ENCODE assay signal across 15 cellular contexts in genomic region chr5:55896663-55897062, GRCh38. TPM values are rescaled to one million over a fixed set of nuclear protein-coding genes. Genes with fewer than 3 reads are reported as not detected.
DNase-seq lines count a peak whose midpoint lies in the region; ATAC-seq, FAIRE-seq and TF ChIP-seq lines count a peak whose summit lies in the region.
"Had no signal": no experiment of that assay in that cellular context is flagged by ENCODE, and none has a peak within 500 bp of the region (broad histone marks: within the 10 kb centered on the region; RNA-seq: fewer than 3 reads in every experiment).

No MANE protein-coding gene starts in this region.

- H3K27me3 ChIP-seq in HepG2 (ENCODE audit: control insufficient read depth in 1 of 2, insufficient read depth in 2 of 2, low read length in 2 of 2) (no peaks in the 10 kb centered on the region; a peak in 1 of 5 replicates), right lobe of liver (no peaks in the 10 kb centered on the region), upper lobe of right lung (no peaks in the 10 kb centered on the region)
- H3K27me3 ChIP-seq: BLaER1 treated with 17β-estradiol and CSF1 and Interleukin-3, amounts not matched to agents 10 nM and 100 nM; MG63; SJCRH30 had no signal

- no peak for TF ChIP-seq RAD21 in HepG2 (CRISPR knock-in tag; IDR thresholded peaks at IDR 0.05)

- H3K4me3 ChIP-seq in HepG2 (replicated peaks in 1 of 3; ENCODE audit: insufficient read depth in 1 of 3, low read depth in 2 of 3, low read length in 3 of 3) (no peak overlapping the region; a peak in 1 of 6 replicates), right lobe of liver (no peak overlapping the region), fibroblast of mammary gland (ENCODE audit: control insufficient read depth, low read depth, low read length) (no peak overlapping the region), upper lobe of right lung (no peak overlapping the region)
- H3K4me3 ChIP-seq: BLaER1 treated with 17β-estradiol and CSF1 and Interleukin-3, amounts not matched to agents 10 nM and 100 nM; MG63; PC-9; SJCRH30 had no signal

- POLR2A ChIA-PET in HepG2 (lab: Yijun Ruan, JAX), result no interaction called here

- ATAC-seq in HepG2 (no peak), right lobe of liver (no peak), upper lobe of right lung (peak; percentile 45), GM21447 (IDR thresholded peaks at IDR 0.05; ENCODE audit: unreplicated experiment) (no peak)

- H3K27ac ChIP-seq in HepG2 (ENCODE audit: extremely low read length, insufficient read depth, low read length) (no peak overlapping the region), right lobe of liver (no peak overlapping the region), upper lobe of right lung (no peak overlapping the region)
- H3K27ac ChIP-seq: BLaER1 treated with 17β-estradiol and CSF1 and Interleukin-3, amounts not matched to agents 10 nM and 100 nM; PC-9; SJCRH30 had no signal

- TF ChIP-seq POLR2A in HepG2 (IDR thresholded peaks at IDR 0.05; ENCODE audit: insufficient read depth in 1 of 2, low read depth in 2 of 2, low read length in 2 of 2) (no peak), right lobe of liver (IDR thresholded peaks at IDR 0.05) (no peak)

- no peak overlapping the region for H3K9ac ChIP-seq in HepG2 (ENCODE audit: insufficient read depth, low read depth, low read length)
- H3K9ac ChIP-seq: BLaER1 treated with 17β-estradiol and CSF1 and Interleukin-3, amounts not matched to agents 10 nM and 100 nM had no signal

- WGBS in HepG2 (ENCODE audit: low lambda C conversion rate), result 9% methylated on average over 2 of the region's 2 CpGs
- WGBS in right lobe of liver (ENCODE audit: insufficient coverage, low coverage, low lambda C conversion rate, missing lambda C conversion rate), result 20% methylated on average over 2 of the region's 2 CpGs

- no peak overlapping the region for H2AFZ ChIP-seq in HepG2 (ENCODE audit: low read length)
- H2AFZ ChIP-seq: PC-9 had no signal

- H4K20me1 ChIP-seq in HepG2 (ENCODE audit: insufficient read depth, low read length), result no peaks in the 10 kb centered on the region
- H4K20me1 ChIP-seq: BLaER1 treated with 17β-estradiol and CSF1 and Interleukin-3, amounts not matched to agents 10 nM and 100 nM had no signal

- peaks cover 12% of the 10 kb centered on the region for H3K4me1 ChIP-seq in HepG2 (ENCODE audit: insufficient read depth, low read length)
- no peaks in the 10 kb centered on the region for H3K4me1 ChIP-seq in right lobe of liver
- H3K4me1 ChIP-seq in upper lobe of right lung, result no peaks in the 10 kb centered on the region
- H3K4me1 ChIP-seq: SJCRH30 had no signal

- intact Hi-C loops in HepG2 (cut with micrococcal nuclease; ENCODE audit: unreplicated experiment), result no loop called here
- intact Hi-C loops in right lobe of liver (cut with DNase I), result no loop called here
- intact Hi-C loops in upper lobe of right lung (cut with DNase I), result no loop called here

- in situ Hi-C loops in HepG2 (cut with HindIII; ENCODE audit: extremely low pct_ligation_motif_present, low pct_unique_long_range_greater_than_20kb), result no loop called here

- TF ChIP-seq EP300 in HepG2 (IDR thresholded peaks at IDR 0.05; ENCODE audit: low read depth in 2 of 2, low read length in 2 of 2) (no peak), HepG2 (CRISPR knock-in tag; IDR thresholded peaks at IDR 0.05; ENCODE audit: borderline replicate concordance) (no peak)

- H3K9me3 ChIP-seq in HepG2 (ENCODE audit: low read length), result no peaks in the 10 kb centered on the region
- H3K9me3 ChIP-seq in right lobe of liver, result no peaks in the 10 kb centered on the region
- no peaks in the 10 kb centered on the region for H3K9me3 ChIP-seq in upper lobe of right lung
- H3K9me3 ChIP-seq: BLaER1 treated with 17β-estradiol and CSF1 and Interleukin-3, amounts not matched to agents 10 nM and 100 nM; MG63; SJCRH30 had no signal

- no peaks in the 10 kb centered on the region for H3K36me3 ChIP-seq in HepG2 (replicated peaks in 1 of 2; ENCODE audit: control insufficient read depth in 1 of 2, insufficient read depth in 2 of 2, low read length in 2 of 2)
- no peaks in the 10 kb centered on the region for H3K36me3 ChIP-seq in right lobe of liver
- H3K36me3 ChIP-seq in upper lobe of right lung, result no peaks in the 10 kb centered on the region
- H3K36me3 ChIP-seq: BLaER1 treated with 17β-estradiol and CSF1 and Interleukin-3, amounts not matched to agents 10 nM and 100 nM; MG63; SJCRH30 had no signal

- DNase-seq in HepG2 (ENCODE audit: low spot score) (no peak), right lobe of liver (no peak), OCI-M1 (lab: John Stamatoyannopoulos, UW) (peak; percentile 17), fibroblast of mammary gland (ENCODE audit: low read depth) (peak; percentile 44), upper lobe of right lung (no peak), EL (no peak)
- DNase-seq in central memory CD4-positive, alpha-beta T cell, result no peak
- DNase-seq: DMS 273 treated with DMSO at 0.1 percent for 48 hours, MG63, NCI-H187, NCI-H69, PC-9, SJCRH30 had no signal

- FAIRE-seq in HepG2 (lab: Jason Lieb, UNC), result no peak

- peak overlapping the region; percentile 94 for H3K4me2 ChIP-seq in HepG2 (ENCODE audit: low read depth, low read length)
- H3K4me2 ChIP-seq: BLaER1 treated with 17β-estradiol and CSF1 and Interleukin-3, amounts not matched to agents 10 nM and 100 nM; PC-9 had no signal

- TF ChIP-seq CTCF in HepG2 (CRISPR knock-in tag; IDR thresholded peaks at IDR 0.05) (no peak), right lobe of liver (IDR thresholded peaks at IDR 0.05) (no peak), fibroblast of mammary gland (conservative IDR thresholded peaks at IDR 0.05; ENCODE audit: control insufficient read depth, insufficient read depth, low read depth, low read length) (no peak), upper lobe of right lung (IDR thresholded peaks at IDR 0.05) (no peak)

- CTCF ChIA-PET in HepG2 (lab: Yijun Ruan, JAX; ENCODE audit: low intra/inter-chr PET ratio, low total read pairs), result no interaction called here

- no peaks in the 10 kb centered on the region for H3K79me2 ChIP-seq in HepG2 (ENCODE audit: insufficient read depth, low read length)

- no TSS peak for BruUV-seq in HepG2 (replicated peaks; lab: Mats Ljungman, UMichigan)

TF ChIP-seq in HepG2, 621 proteins besides CTCF, POLR2A, EP300 and RAD21:
- TF ChIP-seq CEBPB (IDR thresholded peaks at IDR 0.05; ENCODE audit: borderline replicate concordance, low read depth, low read length) (peak; percentile 34; the same call in 1 of the 2 replicates), RBM39 (IDR thresholded peaks at IDR 0.05; ENCODE audit: low read depth, low read length, poor library complexity, severe bottlenecking) (no peak), PCBP1 (IDR thresholded peaks at IDR 0.05; ENCODE audit: borderline replicate concordance, low read depth, low read length) (0 out of 2 replicates have a peak, but pooled peaks have one; percentile 18)

RNA-seq across cellular contexts. Expression of gene IL31RA, which starts 45.5 kb away (rescaled TPM):
- total RNA-seq in HepG2 (2016; rRNA removed; fragmentation: Illumina TruSeq; extraction: Trizol) (not detected in 2 replicates), right lobe of liver (not detected), upper lobe of right lung (0.14 TPM)
- total RNA-seq in HepG2 (2016; cell fraction: cytosol; rRNA removed; fragmentation: Illumina TruSeq; extraction: Trizol; ENCODE audit: low read depth), result not detected in 2 replicates
- total RNA-seq in HepG2 (2016; cell fraction: insoluble cytoplasmic fraction; rRNA removed; fragmentation: Illumina TruSeq; extraction: Trizol), result 0.06 and 0.07 TPM in 2 replicates
- not detected in 2 replicates for total RNA-seq in HepG2 (2016; cell fraction: membrane; rRNA removed; fragmentation: Illumina TruSeq; extraction: Trizol)
- not detected in 2 replicates for total RNA-seq in HepG2 (2016; cell fraction: nucleus; rRNA removed; fragmentation: Illumina TruSeq; extraction: Trizol)
- 0.05 TPM in 1 of 2 replicates, not detected in the other for polyA plus RNA-seq in HepG2 (2011; rRNA removed)
- polyA plus RNA-seq in HepG2 (2011; cell fraction: cytosol; rRNA removed), result 0.06 TPM in 1 of 2 replicates, not detected in the other
- polyA plus RNA-seq in HepG2 (2011; cell fraction: nucleus; rRNA removed), result not detected in 2 replicates
- polyA plus RNA-seq in HepG2 (2012), result 0.11 TPM in 1 of 2 replicates, not detected in the other
- not detected in 2 replicates for polyA plus RNA-seq in HepG2 (2016; cell fraction: cytosol; fragmentation: Illumina TruSeq; extraction: Trizol; ENCODE audit: low read depth)
- not detected in 2 replicates for polyA plus RNA-seq in HepG2 (2016; cell fraction: insoluble cytoplasmic fraction; fragmentation: Illumina TruSeq; extraction: Trizol; ENCODE audit: low read depth)
- polyA plus RNA-seq in HepG2 (2016; cell fraction: membrane; fragmentation: Illumina TruSeq; extraction: Trizol; ENCODE audit: low read depth), result not detected in 2 replicates
- not detected in 2 replicates for polyA plus RNA-seq in HepG2 (2016; cell fraction: nucleus; fragmentation: Illumina TruSeq; extraction: Trizol; ENCODE audit: insufficient read depth, low read depth)
- not detected in 2 replicates for polyA minus RNA-seq in HepG2 (2011; rRNA and poly(A)+ RNA removed; ENCODE audit: low replicate concordance)
- not detected in 2 replicates for polyA minus RNA-seq in HepG2 (2011; cell fraction: cytosol; rRNA and poly(A)+ RNA removed)
- polyA minus RNA-seq in HepG2 (2011; cell fraction: nucleus; rRNA and poly(A)+ RNA removed), result not detected in 2 replicates

Comparison
In these comparisons a context has a peak if more than half of its experiments do, and no peak if none do; other contexts are left out.
1. DNase-seq: peak in OCI-M1 (single experiment) and fibroblast of mammary gland (single experiment); none in HepG2 (single experiment), right lobe of liver (0 of 3), upper lobe of right lung (single experiment), EL (single experiment) and central memory CD4-positive, alpha-beta T cell (single experiment).